14 cellular contexts compared by ENCODE assay signal in the genomic region with DNA sequence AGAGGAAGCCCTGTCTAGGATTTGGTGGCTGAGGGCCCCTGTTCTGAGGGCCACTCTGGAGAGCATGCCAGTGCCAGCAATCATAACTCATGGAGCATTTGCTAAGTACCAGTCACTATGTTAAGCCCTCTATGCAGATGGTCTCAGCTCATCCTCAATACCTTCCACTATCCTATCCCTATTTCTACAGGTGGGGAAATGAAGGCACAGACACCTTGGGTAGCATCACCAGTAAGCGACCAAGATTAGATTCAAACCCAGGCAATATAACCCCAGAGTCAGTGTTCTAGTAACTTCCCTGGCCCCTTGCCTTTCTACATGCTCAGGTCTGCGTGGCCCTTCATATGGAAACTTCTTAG. TPM values are rescaled to one million over a fixed set of nuclear protein-coding genes. Genes with fewer than 3 reads are reported as not detected.
DNase-seq lines count a peak whose midpoint lies in the region; ATAC-seq, FAIRE-seq and TF ChIP-seq lines count a peak whose summit lies in the region.
"Had no signal": no experiment of that assay in that cellular context is flagged by ENCODE, and none has a peak within 500 bp of the region (broad histone marks: within the 10 kb centered on the region; RNA-seq: fewer than 3 reads in every experiment).

No MANE protein-coding gene starts in this region.

- ATAC-seq in K562 (peak; percentile 7; the same call in 1 of the 3 replicates), HG02840 (IDR thresholded peaks at IDR 0.05; ENCODE audit: low FRiP score, unreplicated experiment) (no peak)

- H3K4me3 ChIP-seq in K562 = no peak overlapping the region
- H3K4me3 ChIP-seq: HAP-1, tibial nerve had no signal

- 55% methylated on average over 2 of the region's 2 CpGs for WGBS in K562 (ENCODE audit: insufficient coverage, low coverage, missing lambda C conversion rate)

- no peak for FAIRE-seq in K562 (lab: Jason Lieb, UNC)

- no peaks in the 10 kb centered on the region for H3K79me2 ChIP-seq in K562 (ENCODE audit: control insufficient read depth, insufficient read depth, low read length)

- intact Hi-C loops in K562 (cut with micrococcal nuclease) = loop anchor here (1.0 to 5.0 kb wide), 6 partner anchors 283 to 616 kb away; no protein-coding TSS in a partner anchor

- H3K9me3 ChIP-seq in K562 (replicated peaks; ENCODE audit: control insufficient read depth, insufficient read depth, low read depth, low read length) = no peaks in the 10 kb centered on the region
- H3K9me3 ChIP-seq: HAP-1, tibial nerve had no signal

- no peak overlapping the region for H3K4me2 ChIP-seq in K562 (ENCODE audit: insufficient read depth, low read length)

- H3K27me3 ChIP-seq in K562 (ENCODE audit: control insufficient read depth in 2 of 2, insufficient read depth in 2 of 2, low read length in 2 of 2) = no peaks in the 10 kb centered on the region
- H3K27me3 ChIP-seq: tibial nerve had no signal

- H4K20me1 ChIP-seq in K562 (replicated peaks; ENCODE audit: control insufficient read depth, insufficient read depth, low read length) = peaks cover 21% of the 10 kb centered on the region

- H3K9me1 ChIP-seq in K562 (ENCODE audit: control insufficient read depth, insufficient read depth, low read length) = peaks cover 5% of the 10 kb centered on the region

- no peak overlapping the region for H2AFZ ChIP-seq in K562 (ENCODE audit: low read depth, low read length)

- no peaks in the 10 kb centered on the region for H3K4me1 Mint-ChIP-seq in HFFc6 (ENCODE audit: low read depth)
- H3K4me1 Mint-ChIP-seq in nephron progenitor cell = peaks cover 5% of the 10 kb centered on the region
- H3K4me1 Mint-ChIP-seq: activated naive CD4-positive, alpha-beta T cell treated with anti-CD3 and anti-CD28 coated beads, Interleukin-2, amount 10 ng/mL, durations not matched to agents 7 days and 5 days; stimulated activated memory B cell treated with anti-CD40 and anti-IgM and Interleukin-4, amounts not matched to agents 10 μg/mL and 1 μg/mL and 100 μg/mL, for 72 hours had no signal

- H3K27ac Mint-ChIP-seq in HFFc6 = no peak overlapping the region
- H3K27ac Mint-ChIP-seq in nephron progenitor cell = no peak overlapping the region
- H3K27ac Mint-ChIP-seq: activated naive CD4-positive, alpha-beta T cell treated with anti-CD3 and anti-CD28 coated beads, Interleukin-2, amount 10 ng/mL, durations not matched to agents 7 days and 5 days; naive thymus-derived CD4-positive, alpha-beta T cell; stimulated activated memory B cell treated with anti-CD40 and anti-IgM and Interleukin-4, amounts not matched to agents 10 μg/mL and 1 μg/mL and 100 μg/mL, for 72 hours had no signal

- no peak for TF ChIP-seq EP300 in K562 (IDR thresholded peaks at IDR 0.05; ENCODE audit: low read length)

- no peak overlapping the region for H3K27ac ChIP-seq in K562 (ENCODE audit: extremely low read depth, low read depth, low read length)
- H3K27ac ChIP-seq: tibial nerve had no signal

- no peak overlapping the region for H3K4me3 Mint-ChIP-seq in HFFc6
- H3K4me3 Mint-ChIP-seq in nephron progenitor cell = no peak overlapping the region
- H3K4me3 Mint-ChIP-seq: activated naive CD4-positive, alpha-beta T cell treated with anti-CD3 and anti-CD28 coated beads, Interleukin-2, amount 10 ng/mL, durations not matched to agents 7 days and 5 days; naive thymus-derived CD4-positive, alpha-beta T cell; stimulated activated memory B cell treated with anti-CD40 and anti-IgM and Interleukin-4, amounts not matched to agents 10 μg/mL and 1 μg/mL and 100 μg/mL, for 72 hours had no signal

- peaks cover 76% of the 10 kb centered on the region for H3K36me3 ChIP-seq in K562 (ENCODE audit: control insufficient read depth, insufficient read depth, low read length)

- no peaks in the 10 kb centered on the region for H3K27me3 Mint-ChIP-seq in HFFc6 (ENCODE audit: insufficient read depth)
- no peaks in the 10 kb centered on the region for H3K27me3 Mint-ChIP-seq in nephron progenitor cell (ENCODE audit: low read depth, poor library complexity)
- H3K27me3 Mint-ChIP-seq: activated naive CD4-positive, alpha-beta T cell treated with anti-CD3 and anti-CD28 coated beads, Interleukin-2, amount 10 ng/mL, durations not matched to agents 7 days and 5 days; naive thymus-derived CD4-positive, alpha-beta T cell; stimulated activated memory B cell treated with anti-CD40 and anti-IgM and Interleukin-4, amounts not matched to agents 10 μg/mL and 1 μg/mL and 100 μg/mL, for 72 hours had no signal

- H3K4me1 ChIP-seq in K562 (replicated peaks in 1 of 2; ENCODE audit: control insufficient read depth in 2 of 2, insufficient read depth in 2 of 2, low read length in 2 of 2) = peaks cover 4 to 38% of the 10 kb centered on the region in 2 experiments; a peak in 3 of 5 replicates
- H3K4me1 ChIP-seq: tibial nerve had no signal

- in situ Hi-C loops in K562 (cut with MboI) = loop anchor here (25.0 kb wide), 2 partner anchors 109 to 291 kb away; partner anchors contain the start of genes CROCC and RNU1-1

- peak; percentile 19 for DNase-seq in AG08396 (ENCODE audit: low spot score)
- DNase-seq in HFFc6 = no peak
- DNase-seq in K562 (ENCODE audit: extremely low read depth in 1 of 4, low spot score in 3 of 4) = no peak
- DNase-seq in nephron progenitor cell = no peak
- no peak for DNase-seq in NCI-H2081 treated with DMSO at 0.1 percent for 48 hours (lab: John Stamatoyannopoulos, UW)
- DNase-seq in NCI-H1105 treated with DMSO at 0.1 percent for 48 hours (lab: John Stamatoyannopoulos, UW) = no peak
- no peak for DNase-seq in activated effector memory CD4-positive, alpha-beta T cell treated with Interleukin-2 at 50 U/mL for 16 hours

- TF ChIP-seq CTCF in HFFc6 (IDR thresholded peaks at IDR 0.05) (peak; percentile 78), K562 (IDR thresholded peaks at IDR 0.05 in 2 of 3, conservative IDR thresholded peaks at IDR 0.05 in 1 of 3; ENCODE audit: insufficient read depth in 2 of 3, low read depth in 1 of 3, low read length in 3 of 3) (0 out of 6 replicates have a peak, but pooled peaks of 1 of the 3 experiments have one; percentile 8), nephron progenitor cell (IDR thresholded peaks at IDR 0.05) (peak; percentile 63)

- H3K36me3 Mint-ChIP-seq in HFFc6 (ENCODE audit: low read depth) (peaks cover 12% of the 10 kb centered on the region), nephron progenitor cell (ENCODE audit: low read depth) (peaks cover 9% of the 10 kb centered on the region)
- H3K36me3 Mint-ChIP-seq: stimulated activated memory B cell treated with anti-CD40 and anti-IgM and Interleukin-4, amounts not matched to agents 10 μg/mL and 1 μg/mL and 100 μg/mL, for 72 hours had no signal

- CTCF ChIA-PET in K562 (lab: Yijun Ruan, JAX; ENCODE audit: low intra/inter-chr PET ratio) = interaction anchor here (0.5 to 2.4 kb wide), 10 partner anchors 8 to 616 kb away, joined by 3 to 34 read pairs (median 4); no protein-coding TSS in a partner anchor

- POLR2A ChIA-PET in K562 (lab: Yijun Ruan, JAX) = interaction anchor here (0.6 to 3.2 kb wide), 29 partner anchors 9 to 450 kb away, joined by 3 to 42 read pairs (median 4); partner anchors contain the start of gene RNU1-2

- H3K9me3 Mint-ChIP-seq in HFFc6 (no peaks in the 10 kb centered on the region), nephron progenitor cell (no peaks in the 10 kb centered on the region)
- H3K9me3 Mint-ChIP-seq: activated naive CD4-positive, alpha-beta T cell treated with anti-CD3 and anti-CD28 coated beads, Interleukin-2, amount 10 ng/mL, durations not matched to agents 7 days and 5 days; naive thymus-derived CD4-positive, alpha-beta T cell; stimulated activated memory B cell treated with anti-CD40 and anti-IgM and Interleukin-4, amounts not matched to agents 10 μg/mL and 1 μg/mL and 100 μg/mL, for 72 hours had no signal

- H3K9ac ChIP-seq in K562 (ENCODE audit: insufficient read depth in 1 of 2, low read depth in 2 of 2, low read length in 2 of 2) = no peak overlapping the region

- BruUV-seq in K562 (replicated peaks; lab: Mats Ljungman, UMichigan) = TSS peak; percentile 9

- no peak for TF ChIP-seq RAD21 in K562 (CRISPR knock-in tag; conservative IDR thresholded peaks at IDR 0.05 in 1 of 2, IDR thresholded peaks at IDR 0.05 in 1 of 2)

- no peak for TF ChIP-seq POLR2A in K562 (conservative IDR thresholded peaks at IDR 0.05)

RNA-seq across cellular contexts. Expression of gene NBPF1, which starts 7.9 kb away (rescaled TPM):
- total RNA-seq in HFFc6 (2021; fragmentation: NEBNext Ultra II Directional; extraction: Animal tissue kit (Norgen Biotek cat#: 25700)) = 10 to 100 TPM; 37.0 to 43.3 (median 39.0) TPM
- total RNA-seq in K562 (2011; cell fraction: chromatin; rRNA removed; ENCODE audit: low replicate concordance) = 56.6 and 102 TPM in 2 replicates
- 36.9 and 44.1 TPM in 2 replicates for total RNA-seq in K562 (2011; cell fraction: nucleolus; rRNA removed)
- total RNA-seq in K562 (2011; cell fraction: nucleoplasm; rRNA removed) = 89.4 and 146 TPM in 2 replicates
- total RNA-seq in K562 (2014; rRNA removed) (15.1 and 19.0 TPM in 2 replicates), K562 (2014; rRNA removed; fragmentation: Illumina TruSeq; extraction: Trizol) (20.3 and 21.2 TPM in 2 replicates), K562 (2015; rRNA removed; fragmentation: Illumina TruSeq; extraction: Trizol) (39.1 and 42.6 TPM in 2 replicates), K562 (2021) (31.4 and 33.6 TPM in 2 replicates)
- polyA plus RNA-seq in K562 (2011; rRNA removed) (36.5 and 41.3 TPM in 2 replicates), K562 (2014; fragmentation: Illumina TruSeq; extraction: Trizol) (27.6 and 35.0 TPM in 2 replicates), K562 (2014; fragmentation: Nextera tagmentation; extraction: Ambion mirVana) (1 to 10 TPM; 5.2 to 7.9 TPM), K562 (2014; rRNA removed) (24.1 and 30.7 TPM in 2 replicates)
- 15.1 and 32.8 TPM in 2 replicates for polyA plus RNA-seq in K562 (2011; cell fraction: cytosol; rRNA removed)
- 56.8 and 69.1 TPM in 2 replicates for polyA plus RNA-seq in K562 (2011; cell fraction: nucleus; rRNA removed)
- polyA plus RNA-seq in K562 (2012) = 32.4 and 33.6 TPM in 2 replicates
- polyA minus RNA-seq in K562 (2011; rRNA and poly(A)+ RNA removed) = 28.5 and 39.5 TPM in 2 replicates
- polyA minus RNA-seq in K562 (2011; cell fraction: cytosol; rRNA and poly(A)+ RNA removed) = 10.4 and 15.7 TPM in 2 replicates
- 39.3 and 69.2 TPM in 2 replicates for polyA minus RNA-seq in K562 (2011; cell fraction: nucleus; rRNA and poly(A)+ RNA removed)

RNA-seq across cellular contexts. Expression of gene RNU1-3, which starts 45.5 kb away (rescaled TPM):
- total RNA-seq in HFFc6 (2021; fragmentation: NEBNext Ultra II Directional; extraction: Animal tissue kit (Norgen Biotek cat#: 25700)) = 1,000 to 10,000 TPM; 1,191 to 2,394 (median 1,819) TPM
- total RNA-seq in K562 (2011; cell fraction: chromatin; rRNA removed; ENCODE audit: low replicate concordance) = under 0.01 TPM in 2 replicates
- total RNA-seq in K562 (2011; cell fraction: nucleolus; rRNA removed) = under 0.01 and 21,200 TPM in 2 replicates
- under 0.01 and 24,158 TPM in 2 replicates for total RNA-seq in K562 (2011; cell fraction: nucleoplasm; rRNA removed)
- total RNA-seq in K562 (2014; rRNA removed) (under 0.01 TPM in 2 replicates), K562 (2014; rRNA removed; fragmentation: Illumina TruSeq; extraction: Trizol) (28,565 and 32,823 TPM in 2 replicates), K562 (2015; rRNA removed; fragmentation: Illumina TruSeq; extraction: Trizol) (20,456 and 27,045 TPM in 2 replicates), K562 (2021) (2,231 and 2,538 TPM in 2 replicates)
- polyA plus RNA-seq in K562 (2011; rRNA removed) (83.9 TPM in 1 of 2 replicates, not detected in the other), K562 (2014; fragmentation: Illumina TruSeq; extraction: Trizol) (not detected in 2 replicates), K562 (2014; fragmentation: Nextera tagmentation; extraction: Ambion mirVana) (1 to 10 TPM in 1 of 2 experiments, not detected in 1; 3.0 TPM), K562 (2014; rRNA removed) (not detected in 2 replicates)
- polyA plus RNA-seq in K562 (2011; cell fraction: cytosol; rRNA removed) = under 0.01 TPM in 1 of 2 replicates, not detected in the other
- under 0.01 and 1,424 TPM in 2 replicates for polyA plus RNA-seq in K562 (2011; cell fraction: nucleus; rRNA removed)
- 25.1 TPM in 1 of 2 replicates, not detected in the other for polyA plus RNA-seq in K562 (2012)
- 10,756 and 20,531 TPM in 2 replicates for polyA minus RNA-seq in K562 (2011; rRNA and poly(A)+ RNA removed)
- polyA minus RNA-seq in K562 (2011; cell fraction: cytosol; rRNA and poly(A)+ RNA removed) = 58,964 and 66,171 TPM in 2 replicates
- 66,769 and 85,880 TPM in 2 replicates for polyA minus RNA-seq in K562 (2011; cell fraction: nucleus; rRNA and poly(A)+ RNA removed)
- polyA plus RNA-seq: mammary epithelial cell; naive thymus-derived CD4-positive, alpha-beta T cell had no signal
